ENCODE assay signal across 9 cellular contexts in genomic region chr14:75222208-75222701, GRCh38. TPM values are rescaled to one million over a fixed set of nuclear protein-coding genes. Genes with fewer than 3 reads are reported as not detected.
DNase-seq lines count a peak whose midpoint lies in the region; ATAC-seq and TF ChIP-seq lines count a peak whose summit lies in the region.
"Had no signal": no experiment of that assay in that cellular context is flagged by ENCODE, and none has a peak within 500 bp of the region (broad histone marks: within the 10 kb centered on the region; RNA-seq: fewer than 3 reads in every experiment).

No MANE protein-coding gene starts in this region.

- H3K36me3 Mint-ChIP-seq in WTC11, result no peaks in the 10 kb centered on the region
- H3K36me3 Mint-ChIP-seq in activated T-helper 17 cell treated with anti-CD3 and anti-CD28 coated beads, Interleukin-2, amount 50 U/mL, for 72 hours (ENCODE audit: low read depth), result no peaks in the 10 kb centered on the region

- TF ChIP-seq CTCF in DOHH2 (IDR thresholded peaks at IDR 0.05; ENCODE audit: low read depth, low read length, poor library complexity, severe bottlenecking) (no peak), WTC11 (IDR thresholded peaks at IDR 0.05) (no peak)

- no peaks in the 10 kb centered on the region for H3K9me2 ChIP-seq in DOHH2 (replicated peaks; ENCODE audit: control insufficient read depth, low read length)

- H3K4me1 ChIP-seq in DOHH2 (ENCODE audit: control insufficient read depth, low read length), result peaks cover 33% of the 10 kb centered on the region

- ATAC-seq in HG02981 (IDR thresholded peaks at IDR 0.05; ENCODE audit: unreplicated experiment) (peak; percentile 41), WTC11 (peak; percentile 60), HG02938 (IDR thresholded peaks at IDR 0.05; ENCODE audit: unreplicated experiment) (no peak)
- no peak for ATAC-seq in activated T-helper 17 cell treated with anti-CD3 and anti-CD28 coated beads, Interleukin-2, amount 50 U/mL, for 72 hours (replicated peaks)

- CTCF ChIA-PET in WTC11 (lab: Charles Lee), result interaction anchor here (1.3 to 1.8 kb wide), 3 partner anchors 16 to 79 kb away, joined by 3 to 6 read pairs (median 4); no protein-coding TSS in a partner anchor

- no peaks in the 10 kb centered on the region for H4K20me1 ChIP-seq in DOHH2 (ENCODE audit: control insufficient read depth, insufficient read depth, low read depth, low read length)

- no peaks in the 10 kb centered on the region for H3K36me3 ChIP-seq in DOHH2 (ENCODE audit: control insufficient read depth, low read length)

- POLR2A ChIA-PET in WTC11 (lab: Charles Lee), result no interaction called here

- H3K4me1 Mint-ChIP-seq in WTC11, result peaks cover 33% of the 10 kb centered on the region
- peaks cover 11% of the 10 kb centered on the region for H3K4me1 Mint-ChIP-seq in activated T-helper 17 cell treated with anti-CD3 and anti-CD28 coated beads, Interleukin-2, amount 50 U/mL, for 72 hours

- no peaks in the 10 kb centered on the region for H3K79me2 ChIP-seq in DOHH2 (ENCODE audit: control insufficient read depth, low read length)

- peaks cover 8% of the 10 kb centered on the region for H3K27me3 ChIP-seq in DOHH2 (ENCODE audit: control insufficient read depth, low read length)

- peak overlapping the region; percentile 50 for H3K4me2 ChIP-seq in DOHH2 (ENCODE audit: low read length)

- no peaks in the 10 kb centered on the region for H3K27me3 Mint-ChIP-seq in WTC11 (ENCODE audit: low read depth)
- H3K27me3 Mint-ChIP-seq in activated T-helper 17 cell treated with anti-CD3 and anti-CD28 coated beads, Interleukin-2, amount 50 U/mL, for 72 hours, result no peaks in the 10 kb centered on the region

- H3K4me3 Mint-ChIP-seq in WTC11, result peak overlapping the region; percentile 13; the same call in 1 of the 2 replicates
- no peak overlapping the region for H3K4me3 Mint-ChIP-seq in activated T-helper 17 cell treated with anti-CD3 and anti-CD28 coated beads, Interleukin-2, amount 50 U/mL, for 72 hours

- H3K27ac Mint-ChIP-seq in WTC11, result peak overlapping the region; percentile 53
- no peak overlapping the region for H3K27ac Mint-ChIP-seq in activated T-helper 17 cell treated with anti-CD3 and anti-CD28 coated beads, Interleukin-2, amount 50 U/mL, for 72 hours

- no peak overlapping the region for H3K27ac ChIP-seq in DOHH2 (ENCODE audit: low read depth, low read length)

- H3K4me3 ChIP-seq in DOHH2 (ENCODE audit: low read length), result peak overlapping the region; percentile 34

- H3K9me3 Mint-ChIP-seq in WTC11, result no peaks in the 10 kb centered on the region
- H3K9me3 Mint-ChIP-seq in activated T-helper 17 cell treated with anti-CD3 and anti-CD28 coated beads, Interleukin-2, amount 50 U/mL, for 72 hours, result no peaks in the 10 kb centered on the region

- DNase-seq in WTC11 (ENCODE audit: low spot score), result no peak
- peak; percentile 85 for DNase-seq in kidney tubule cell (ENCODE audit: low spot score)
- DNase-seq in NCI-H187 (lab: John Stamatoyannopoulos, UW), result no peak
- DNase-seq in stimulated activated CD4-positive, alpha-beta T cell treated with anti-CD3 and anti-CD28 coated beads, Interleukin-2, amount 100 ng/mL, for 24 hours, result no peak
- DNase-seq: activated CD4-positive, alpha-beta T cell treated with anti-CD3 and anti-CD28 coated beads for 48 hours had no signal

- peaks cover 7% of the 10 kb centered on the region for H3F3A ChIP-seq in DOHH2 (ENCODE audit: control insufficient read depth, insufficient read depth)

- no peaks in the 10 kb centered on the region for H3K9me3 ChIP-seq in DOHH2 (ENCODE audit: control insufficient read depth, insufficient read depth, low read length)

TF ChIP-seq in WTC11, 78 proteins besides CTCF, POLR2A, EP300 and RAD21:
- TF ChIP-seq ARID4B (CRISPR knock-in tag; IDR thresholded peaks at IDR 0.05; ENCODE audit: borderline replicate concordance), result no peak
- peak; percentile 28; the same call in 1 of the 2 replicates for TF ChIP-seq ZNF232 (CRISPR knock-in tag; IDR thresholded peaks at IDR 0.05)
- TF ChIP-seq E2F5 (CRISPR knock-in tag; IDR thresholded peaks at IDR 0.05), result 0 out of 2 replicates have a peak, but pooled peaks have one; percentile 39
- TF ChIP-seq ATF3 (CRISPR knock-in tag; conservative IDR thresholded peaks at IDR 0.05), result no peak
- no peak for TF ChIP-seq OVOL2 (CRISPR knock-in tag; IDR thresholded peaks at IDR 0.05; ENCODE audit: borderline replicate concordance)
- TF ChIP-seq PRDM15 (CRISPR knock-in tag; IDR thresholded peaks at IDR 0.05), result no peak

RNA-seq across cellular contexts. Expression of gene TMED10, which starts 45.8 kb away (rescaled TPM):
- 214 to 234 TPM (median 220 TPM) in 3 replicates for total RNA-seq in WTC11 (2021)
- 100 to 1,000 TPM; 142 to 179 TPM for total RNA-seq in activated T-helper 17 cell treated with anti-CD3 and anti-CD28 coated beads, Interleukin-2, amount 50 U/mL, for 72 hours

RNA-seq across cellular contexts. Expression of gene FOS, which starts 56.4 kb away (rescaled TPM):
- total RNA-seq in WTC11 (2021), result 23.9 to 57.4 TPM (median 50.8 TPM) in 3 replicates
- 10 to 100 TPM; 31.7 to 86.3 TPM for total RNA-seq in activated T-helper 17 cell treated with anti-CD3 and anti-CD28 coated beads, Interleukin-2, amount 50 U/mL, for 72 hours

Comparison
In these comparisons a context has a peak if more than half of its experiments do, and no peak if none do; other contexts are left out.
1. ATAC-seq: peak in HG02981 (single experiment) and WTC11 (single experiment); none in HG02938 (single experiment) and activated T-helper 17 cell treated with anti-CD3 and anti-CD28 coated beads, Interleukin-2, amount 50 U/mL, for 72 hours (single experiment).